8 cellular contexts compared by ENCODE assay signal in the genomic region with DNA sequence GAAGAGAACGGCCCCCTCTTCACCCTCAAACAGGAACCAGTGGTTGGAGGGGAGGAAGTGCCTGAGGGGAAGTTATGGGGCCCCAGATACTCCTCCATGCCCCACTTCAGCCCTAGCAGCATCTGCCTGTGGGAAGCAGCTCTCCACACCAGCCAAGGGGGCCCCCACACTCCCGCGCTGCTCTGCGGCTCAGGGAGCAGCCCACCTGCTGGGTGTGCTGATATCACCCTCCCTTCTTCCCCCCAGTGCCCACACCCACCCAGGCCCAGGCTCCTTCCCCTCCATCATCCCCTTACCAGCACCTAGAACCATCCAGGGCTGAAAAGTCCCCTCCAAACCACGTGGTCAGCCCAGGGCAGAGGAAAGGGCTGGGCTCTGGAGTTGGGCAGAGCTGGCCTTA.
A peak's percentile ranks its signal among the peaks of the same experiment; 100 is the strongest.
DNase-seq lines count a peak whose midpoint lies in the region; ATAC-seq and TF ChIP-seq lines count a peak whose summit lies in the region.

No MANE protein-coding gene starts in this region.

- peak; percentile 16 for ATAC-seq in stimulated activated naive CD8-positive, alpha-beta T cell treated with anti-CD3 and anti-CD28 coated beads, Interleukin-15, Interleukin-2, amounts not matched to agents 100 U/mL and 50 U/mL, for 24 hours
- ATAC-seq in GM18870 (IDR thresholded peaks at IDR 0.05; ENCODE audit: unreplicated experiment): no peak

- H2AFZ ChIP-seq in SU-DHL-6 (ENCODE audit: low read depth, low read length, severe bottlenecking): peak overlapping the region; percentile 1

- H3K36me3 ChIP-seq in SU-DHL-6 (ENCODE audit: low read length): no peaks in the 10 kb centered on the region; the same call in 1 of the 2 replicates

- TF ChIP-seq CTCF in SU-DHL-6 (IDR thresholded peaks at IDR 0.05; ENCODE audit: insufficient read depth, low read length, poor library complexity, severe bottlenecking): no peak

- peak overlapping the region; percentile 27 for H3K4me2 ChIP-seq in SU-DHL-6 (ENCODE audit: low read depth, low read length, poor library complexity, severe bottlenecking)

- H3F3A ChIP-seq in SU-DHL-6 (ENCODE audit: insufficient read depth): peaks cover 46% of the 10 kb centered on the region

- peak overlapping the region; percentile 63 for H3K27ac ChIP-seq in SU-DHL-6 (ENCODE audit: low read depth, low read length)

- no peaks in the 10 kb centered on the region for H3K9me2 ChIP-seq in SU-DHL-6 (replicated peaks; ENCODE audit: insufficient read depth, low read length)

- no peak overlapping the region for H3K4me3 ChIP-seq in SU-DHL-6 (ENCODE audit: insufficient read depth, low read length, poor library complexity, severe bottlenecking)

- H4K20me1 ChIP-seq in SU-DHL-6 (ENCODE audit: low read depth, low read length): no peaks in the 10 kb centered on the region

- H3K9me3 ChIP-seq in SU-DHL-6 (ENCODE audit: insufficient read depth, low read length): no peaks in the 10 kb centered on the region

- in situ Hi-C loops in ACHN (cut with HindIII; ENCODE audit: low pct_ligation_motif_present, low pct_unique_long_range_greater_than_20kb, low sequenced_read_pairs): no loop called here

- H3K9ac ChIP-seq in SU-DHL-6 (ENCODE audit: low read length): peak overlapping the region; percentile 31

- H3K27me3 ChIP-seq in SU-DHL-6 (ENCODE audit: low read length): no peaks in the 10 kb centered on the region

- peak; percentile 77 for DNase-seq in activated CD8-positive, alpha-beta memory T cell treated with anti-CD3 and anti-CD28 coated beads for 24 hours
- DNase-seq in activated CD8-positive, alpha-beta memory T cell treated with anti-CD3 and anti-CD28 coated beads, Interleukin-2, amount 50 U/mL, for 48 hours: no peak
- DNase-seq in globus pallidus (ENCODE audit: low spot score): peak; percentile 45
- DNase-seq in stimulated activated naive CD8-positive, alpha-beta T cell treated with anti-CD3 and anti-CD28 coated beads, Interleukin-15, Interleukin-2, amounts not matched to agents 100 U/mL and 50 U/mL, for 24 hours: peak; percentile 48
- no peak for DNase-seq in NCI-H446 treated with DMSO at 0.1 percent for 48 hours (lab: John Stamatoyannopoulos, UW)
- no peak for DNase-seq in ACHN

- peaks cover 7% of the 10 kb centered on the region for H3K79me2 ChIP-seq in SU-DHL-6 (ENCODE audit: insufficient read depth, low read length)

Comparison
In these comparisons a context has a peak if more than half of its experiments do, and no peak if none do; other contexts are left out.
1. DNase-seq: peak in activated CD8-positive, alpha-beta memory T cell treated with anti-CD3 and anti-CD28 coated beads for 24 hours (single experiment), globus pallidus (single experiment) and stimulated activated naive CD8-positive, alpha-beta T cell treated with anti-CD3 and anti-CD28 coated beads, Interleukin-15, Interleukin-2, amounts not matched to agents 100 U/mL and 50 U/mL, for 24 hours (single experiment); none in activated CD8-positive, alpha-beta memory T cell treated with anti-CD3 and anti-CD28 coated beads, Interleukin-2, amount 50 U/mL, for 48 hours (single experiment), NCI-H446 treated with DMSO at 0.1 percent for 48 hours (single experiment) and ACHN (single experiment).